8 cellular contexts compared by ENCODE assay signal in genomic region chr11:1573077-1573846, GRCh38. TPM values are rescaled to one million over a fixed set of nuclear protein-coding genes. Genes with fewer than 3 reads are reported as not detected.
DNase-seq lines count a peak whose midpoint lies in the region; ATAC-seq and TF ChIP-seq lines count a peak whose summit lies in the region.

No MANE protein-coding gene starts in this region.

- intact Hi-C loops in OCI-LY7 (cut with micrococcal nuclease; ENCODE audit: unreplicated experiment), result loop anchor here (10.0 kb wide), 1 partner anchor 368 kb away; no protein-coding TSS in a partner anchor
- intact Hi-C loops in dendritic cell treated with granulocyte-macrophage colony-stimulating factor and Interleukin-4, amounts not matched to agents 40 ng/mL and 50 ng/mL, for 4 days (cut with micrococcal nuclease), result no loop called here

- H3K9me3 ChIP-seq in OCI-LY7 (ENCODE audit: low read length), result no peaks in the 10 kb centered on the region

- peak overlapping the region; percentile 72 for H3K4me2 ChIP-seq in OCI-LY7 (ENCODE audit: low read length)

- H3K27me3 Mint-ChIP-seq in dendritic cell treated with granulocyte-macrophage colony-stimulating factor and Interleukin-4, amounts not matched to agents 40 ng/mL and 50 ng/mL, for 4 days, result peaks cover 77% of the 10 kb centered on the region
- peaks cover 66% of the 10 kb centered on the region for H3K27me3 Mint-ChIP-seq in nephron (ENCODE audit: low read depth)

- H3K9me2 ChIP-seq in OCI-LY7 (ENCODE audit: insufficient read depth, low read length), result no peaks in the 10 kb centered on the region

- H3K4me3 ChIP-seq in OCI-LY7 (ENCODE audit: low read depth, low read length, poor library complexity, severe bottlenecking), result peak overlapping the region; percentile 64

- DNase-seq in DMS53 (lab: John Stamatoyannopoulos, UW) (peak; percentile 90), OCI-LY7 (ENCODE audit: low spot score) (no peak), MV-4-11 (lab: John Stamatoyannopoulos, UW) (no peak), COLO829 (ENCODE audit: low spot score) (no peak), pons (ENCODE audit: low spot score) (no peak)

- peaks cover 5% of the 10 kb centered on the region for H3K9me3 Mint-ChIP-seq in dendritic cell treated with granulocyte-macrophage colony-stimulating factor and Interleukin-4, amounts not matched to agents 40 ng/mL and 50 ng/mL, for 4 days
- H3K9me3 Mint-ChIP-seq in nephron, result peaks cover 3% of the 10 kb centered on the region

- H3K36me3 ChIP-seq in OCI-LY7 (ENCODE audit: insufficient read depth, low read length), result no peaks in the 10 kb centered on the region

- H3K4me3 Mint-ChIP-seq in dendritic cell treated with granulocyte-macrophage colony-stimulating factor and Interleukin-4, amounts not matched to agents 40 ng/mL and 50 ng/mL, for 4 days, result peak overlapping the region; percentile 55
- peak overlapping the region; percentile 39 to 58 (median 56) for H3K4me3 Mint-ChIP-seq in nephron

- no peak overlapping the region for H3K27ac ChIP-seq in OCI-LY7 (ENCODE audit: low read depth, low read length, poor library complexity, severe bottlenecking)

- POLR2A ChIA-PET in OCI-LY7 (lab: Charles Lee), result no interaction called here

- no peaks in the 10 kb centered on the region for H3K79me2 ChIP-seq in OCI-LY7 (ENCODE audit: insufficient read depth, low read depth, low read length)

- no peak for TF ChIP-seq CTCF in OCI-LY7 (conservative IDR thresholded peaks at IDR 0.05; ENCODE audit: low read length)
- TF ChIP-seq CTCF in nephron (IDR thresholded peaks at IDR 0.05; ENCODE audit: unreplicated experiment in 3 of 3), result no peak

- no peak overlapping the region for H3K27ac Mint-ChIP-seq in dendritic cell treated with granulocyte-macrophage colony-stimulating factor and Interleukin-4, amounts not matched to agents 40 ng/mL and 50 ng/mL, for 4 days
- H3K27ac Mint-ChIP-seq in nephron, result no peak overlapping the region

- no peak overlapping the region for H2AFZ ChIP-seq in OCI-LY7 (ENCODE audit: low read length)

- CTCF ChIA-PET in OCI-LY7 (lab: Charles Lee; ENCODE audit: unreplicated experiment), result interaction anchor here (0.7 to 1.7 kb wide), 2 partner anchors 9 to 52 kb away, joined by 3 to 5 read pairs; no protein-coding TSS in a partner anchor

- H3K36me3 Mint-ChIP-seq in dendritic cell treated with granulocyte-macrophage colony-stimulating factor and Interleukin-4, amounts not matched to agents 40 ng/mL and 50 ng/mL, for 4 days (ENCODE audit: low read depth), result no peaks in the 10 kb centered on the region
- no peaks in the 10 kb centered on the region for H3K36me3 Mint-ChIP-seq in nephron (ENCODE audit: low read depth)

- peaks cover 10% of the 10 kb centered on the region for H3K4me1 Mint-ChIP-seq in dendritic cell treated with granulocyte-macrophage colony-stimulating factor and Interleukin-4, amounts not matched to agents 40 ng/mL and 50 ng/mL, for 4 days (ENCODE audit: low read depth)
- no peaks in the 10 kb centered on the region for H3K4me1 Mint-ChIP-seq in nephron

- no peaks in the 10 kb centered on the region for H4K20me1 ChIP-seq in OCI-LY7 (ENCODE audit: insufficient read depth, low read length)

- no TSS peak for BruUV-seq in OCI-LY7 (replicated peaks; lab: Mats Ljungman, UMichigan)

- peaks cover 13% of the 10 kb centered on the region for H3K4me1 ChIP-seq in OCI-LY7 (ENCODE audit: insufficient read depth, low read length, poor library complexity, severe bottlenecking)

- ATAC-seq in GM21360 (IDR thresholded peaks at IDR 0.05; ENCODE audit: unreplicated experiment), result no peak

RNA-seq across cellular contexts. Expression of gene DUSP8, which starts 1.2 kb away (rescaled TPM):
- not detected in 2 replicates for total RNA-seq in OCI-LY7 (2014; rRNA removed; shearing (Covaris generic))
- total RNA-seq in OCI-LY7 (2022), result not detected in 2 replicates

RNA-seq across cellular contexts. Expression of gene KRTAP5-1, which starts 11.8 kb away (rescaled TPM):
- total RNA-seq in OCI-LY7 (2014; rRNA removed; shearing (Covaris generic)), result not detected in 2 replicates
- total RNA-seq in OCI-LY7 (2022), result not detected in 2 replicates

RNA-seq across cellular contexts. Expression of gene KRTAP5-2, which starts 24.8 kb away (rescaled TPM):
- not detected in 2 replicates for total RNA-seq in OCI-LY7 (2014; rRNA removed; shearing (Covaris generic))
- total RNA-seq in OCI-LY7 (2022), result not detected in 2 replicates

RNA-seq across cellular contexts. Expression of gene KRTAP5-3, which starts 35.0 kb away (rescaled TPM):
- not detected in 2 replicates for total RNA-seq in OCI-LY7 (2014; rRNA removed; shearing (Covaris generic))
- not detected in 2 replicates for total RNA-seq in OCI-LY7 (2022)

RNA-seq across cellular contexts. Expression of gene KRTAP5-4, which starts 48.7 kb away (rescaled TPM):
- not detected in 2 replicates for total RNA-seq in OCI-LY7 (2014; rRNA removed; shearing (Covaris generic))
- not detected in 2 replicates for total RNA-seq in OCI-LY7 (2022)
